In the genomic region with DNA sequence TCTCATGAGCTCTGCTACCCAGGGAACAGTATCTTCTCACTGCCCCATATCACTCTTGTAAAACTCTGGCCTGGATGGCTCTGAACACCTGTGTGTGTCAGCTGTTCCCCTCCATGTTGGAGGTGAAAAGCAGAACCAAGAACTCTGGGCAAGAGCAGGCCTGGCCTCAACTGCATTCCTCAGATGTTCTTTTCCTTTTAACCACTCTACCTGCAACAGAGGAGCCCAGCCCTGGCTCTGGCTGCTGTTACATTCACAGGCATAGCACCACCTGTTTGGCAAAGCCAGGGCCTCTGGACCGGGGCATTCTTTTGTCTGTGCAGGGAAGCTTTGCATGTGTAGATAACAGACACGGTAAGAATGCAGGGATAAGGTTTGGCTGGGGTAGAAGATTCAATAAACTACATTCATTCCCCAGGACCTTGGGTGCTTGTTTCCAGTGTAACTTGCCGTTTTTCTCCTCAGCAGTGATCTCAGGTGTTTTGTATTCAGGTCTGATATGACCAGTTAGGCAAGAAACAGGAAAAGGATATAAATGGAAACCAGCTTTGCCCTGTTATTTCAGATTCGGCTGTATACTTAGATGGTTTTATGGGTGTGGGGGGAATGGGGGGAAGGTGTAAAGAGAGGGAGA, we compare ENCODE assay signal across 11 cellular contexts.
DNase-seq lines count a peak whose midpoint lies in the region; ATAC-seq and TF ChIP-seq lines count a peak whose summit lies in the region.
"Had no signal": no experiment of that assay in that cellular context is flagged by ENCODE, and none has a peak within 500 bp of the region (broad histone marks: within the 10 kb centered on the region; RNA-seq: fewer than 3 reads in every experiment).

No MANE protein-coding gene starts in this region.

- CTCF ChIA-PET in MCF 10A (lab: Yijun Ruan, JAX), result interaction anchor here (0.7 to 2.3 kb wide), 5 partner anchors 24 to 287 kb away, joined by 3 to 11 read pairs (median 4); no protein-coding TSS in a partner anchor

- peak; percentile 58 for ATAC-seq in HG03095 (IDR thresholded peaks at IDR 0.05; ENCODE audit: unreplicated experiment)

- H3K4me1 ChIP-seq in breast epithelium, result peaks cover 4 to 5% of the 10 kb centered on the region in 2 donors

- BruUV-seq in MCF 10A (replicated peaks; lab: Mats Ljungman, UMichigan), result no TSS peak

- no peaks in the 10 kb centered on the region for H3K36me3 ChIP-seq in breast epithelium
- H3K36me3 ChIP-seq in MG63, result no peaks in the 10 kb centered on the region; the same call in 1 of the 2 replicates

- H3K27ac Mint-ChIP-seq in MCF 10A (ENCODE audit: low read depth, unreplicated experiment), result no peak overlapping the region
- peak overlapping the region; percentile 92 for H3K27ac Mint-ChIP-seq in type B pancreatic cell
- H3K27ac Mint-ChIP-seq: activated naive CD8-positive, alpha-beta T cell had no signal

- no peaks in the 10 kb centered on the region for H3K27me3 ChIP-seq in breast epithelium
- H3K27me3 ChIP-seq in MG63, result no peaks in the 10 kb centered on the region

- H3K4me3 Mint-ChIP-seq in MCF 10A (ENCODE audit: unreplicated experiment) (no peak overlapping the region), type B pancreatic cell (peak overlapping the region; percentile 46)
- H3K4me3 Mint-ChIP-seq: activated naive CD8-positive, alpha-beta T cell had no signal

- H3K9me3 ChIP-seq in breast epithelium (no peaks in the 10 kb centered on the region), MG63 (no peaks in the 10 kb centered on the region)

- H3K4me1 Mint-ChIP-seq in MCF 10A (ENCODE audit: insufficient read depth, unreplicated experiment) (peaks cover 34% of the 10 kb centered on the region), type B pancreatic cell (ENCODE audit: unreplicated experiment) (peaks cover 47% of the 10 kb centered on the region)

- TF ChIP-seq POLR2A in breast epithelium (IDR thresholded peaks at IDR 0.05), result no peak

- H3K36me3 Mint-ChIP-seq in MCF 10A (ENCODE audit: insufficient read depth, unreplicated experiment), result no peaks in the 10 kb centered on the region
- H3K36me3 Mint-ChIP-seq in type B pancreatic cell, result peaks cover 4% of the 10 kb centered on the region

- H3K27me3 Mint-ChIP-seq in MCF 10A (ENCODE audit: insufficient read depth, unreplicated experiment) (no peaks in the 10 kb centered on the region), type B pancreatic cell (no peaks in the 10 kb centered on the region)
- H3K27me3 Mint-ChIP-seq: activated naive CD8-positive, alpha-beta T cell had no signal

- no peak for TF ChIP-seq CTCF in breast epithelium (IDR thresholded peaks at IDR 0.05)
- no peak for TF ChIP-seq CTCF in MCF 10A (IDR thresholded peaks at IDR 0.05; ENCODE audit: unreplicated experiment)
- no peak for TF ChIP-seq CTCF in type B pancreatic cell (conservative IDR thresholded peaks at IDR 0.05)

- DNase-seq in breast epithelium (ENCODE audit: low spot score in 2 of 2) (no peak), MCF 10A (ENCODE audit: unreplicated experiment) (no peak), epithelial cell of prostate (ENCODE audit: low read depth, low spot score) (no peak), type B pancreatic cell (ENCODE audit: extremely low spot score, unreplicated experiment) (no peak), MG63 (no peak), H4 (ENCODE audit: low spot score) (no peak), HuH-7 (ENCODE audit: low spot score) (no peak)
- DNase-seq: midbrain had no signal

- H3K27ac ChIP-seq in breast epithelium (peak overlapping the region; percentile 65 to 69), epithelial cell of prostate (peak overlapping the region; percentile 59)
- H3K27ac ChIP-seq: 22Rv1 had no signal

- H3K4me3 ChIP-seq in breast epithelium (no peak overlapping the region), MG63 (no peak overlapping the region)

- H3K9me3 Mint-ChIP-seq in MCF 10A (ENCODE audit: unreplicated experiment) (no peaks in the 10 kb centered on the region), type B pancreatic cell (no peaks in the 10 kb centered on the region)

- POLR2A ChIA-PET in MCF 10A (lab: Yijun Ruan, JAX), result interaction anchor here (0.6 to 8.0 kb wide), 17 partner anchors 7 to 844 kb away, joined by 3 to 109 read pairs (median 5); partner anchors contain the start of gene ACYP2

- intact Hi-C loops in breast epithelium (cut with DNase I; ENCODE audit: low total_unique reads) (no loop called here), MCF 10A (cut with micrococcal nuclease) (no loop called here)
